Comparison of ENCODE assay signal across 8 cellular contexts in genomic region chr11:11243790-11244469, GRCh38.
DNase-seq lines count a peak whose midpoint lies in the region; FAIRE-seq and TF ChIP-seq lines count a peak whose summit lies in the region.

No MANE protein-coding gene starts in this region.

- H2AFZ ChIP-seq in smooth muscle cell (ENCODE audit: low read depth) (no peak overlapping the region), MM.1S (ENCODE audit: low read length) (no peak overlapping the region)

- peak overlapping the region; percentile 39 for H3K9ac ChIP-seq in smooth muscle cell (ENCODE audit: low read depth)
- no peak overlapping the region for H3K9ac ChIP-seq in MM.1S (ENCODE audit: low read length)

- H3K4me2 ChIP-seq in smooth muscle cell = no peak overlapping the region
- no peak overlapping the region for H3K4me2 ChIP-seq in MM.1S (ENCODE audit: low read depth, low read length)

- no peaks in the 10 kb centered on the region for H3K36me3 ChIP-seq in left ventricle myocardium inferior
- no peaks in the 10 kb centered on the region for H3K36me3 ChIP-seq in smooth muscle cell (ENCODE audit: low read depth)
- H3K36me3 ChIP-seq in MM.1S (replicated peaks; ENCODE audit: insufficient read depth, low read length) = no peaks in the 10 kb centered on the region

- no peaks in the 10 kb centered on the region for H3K9me2 ChIP-seq in MM.1S (replicated peaks; ENCODE audit: insufficient read depth, low read length)

- DNase-seq in activated CD4-positive, alpha-beta T cell treated with anti-CD3 and anti-CD28 coated beads for 4 hours = peak; percentile 28 to 42
- no peak for DNase-seq in activated CD4-positive, alpha-beta T cell treated with anti-CD3 and anti-CD28 coated beads for 1 hour
- peak; percentile 12 for DNase-seq in HTR-8/SVneo (ENCODE audit: insufficient read length, low spot score)
- DNase-seq in activated T-cell treated with anti-CD3 and anti-CD28 coated beads for 24 hours (ENCODE audit: low read depth) = peak; percentile 9
- peak; percentile 39 for DNase-seq in left ventricle myocardium inferior
- DNase-seq in smooth muscle cell (lab: John Stamatoyannopoulos, UW; ENCODE audit: unreplicated experiment) = no peak
- DNase-seq in MM.1S = no peak
- DNase-seq in DMS114 treated with DMSO at 0.1 percent for 48 hours (lab: John Stamatoyannopoulos, UW; ENCODE audit: unreplicated experiment) = no peak

- no peaks in the 10 kb centered on the region for H3F3A ChIP-seq in smooth muscle cell (ENCODE audit: low read depth)
- no peaks in the 10 kb centered on the region for H3F3A ChIP-seq in MM.1S (ENCODE audit: insufficient read depth, low read length)

- H3K27me3 ChIP-seq in left ventricle myocardium inferior (ENCODE audit: low read depth) (peaks cover 6% of the 10 kb centered on the region), smooth muscle cell (ENCODE audit: low read depth) (no peaks in the 10 kb centered on the region), MM.1S (replicated peaks; ENCODE audit: insufficient read depth, low read length) (no peaks in the 10 kb centered on the region)

- FAIRE-seq in HTR-8/SVneo (lab: Jason Lieb, UNC) = no peak

- H3K79me2 ChIP-seq in smooth muscle cell (ENCODE audit: low read depth) = no peaks in the 10 kb centered on the region
- no peaks in the 10 kb centered on the region for H3K79me2 ChIP-seq in MM.1S (ENCODE audit: low read length)

- H3K27ac ChIP-seq in left ventricle myocardium inferior (replicated peaks) (peak overlapping the region; percentile 88), smooth muscle cell (ENCODE audit: low read depth) (peak overlapping the region; percentile 43), MM.1S (ENCODE audit: low read length) (no peak overlapping the region)

- H3K9me3 ChIP-seq in left ventricle myocardium inferior (replicated peaks) (no peaks in the 10 kb centered on the region), smooth muscle cell (replicated peaks; ENCODE audit: low read depth) (no peaks in the 10 kb centered on the region), MM.1S (replicated peaks; ENCODE audit: insufficient read depth, low read length) (no peaks in the 10 kb centered on the region)

- H3K4me3 ChIP-seq in left ventricle myocardium inferior = no peak overlapping the region
- H3K4me3 ChIP-seq in smooth muscle cell = no peak overlapping the region
- no peak overlapping the region for H3K4me3 ChIP-seq in MM.1S (ENCODE audit: low read length)

- H3K4me1 ChIP-seq in left ventricle myocardium inferior = peaks cover 30% of the 10 kb centered on the region
- H3K4me1 ChIP-seq in smooth muscle cell (ENCODE audit: low read depth) = peaks cover 9% of the 10 kb centered on the region
- no peaks in the 10 kb centered on the region for H3K4me1 ChIP-seq in MM.1S (ENCODE audit: low read length)

- intact Hi-C loops in left ventricle myocardium inferior (cut with micrococcal nuclease) = no loop called here

- H4K20me1 ChIP-seq in smooth muscle cell (ENCODE audit: low read depth) (no peaks in the 10 kb centered on the region), MM.1S (ENCODE audit: insufficient read depth, low read length) (no peaks in the 10 kb centered on the region)

- whole genome bisulfite sequencing in smooth muscle cell (ENCODE audit: low lambda C conversion rate) = 42% methylated on average over 8 of the region's 8 CpGs

- TF ChIP-seq CTCF in left ventricle myocardium inferior (IDR thresholded peaks at IDR 0.05; ENCODE audit: borderline replicate concordance) (no peak), smooth muscle cell (IDR thresholded peaks at IDR 0.05; ENCODE audit: borderline replicate concordance, insufficient read depth, poor library complexity, severe bottlenecking) (no peak), MM.1S (IDR thresholded peaks at IDR 0.05; ENCODE audit: low read length) (no peak)

Comparison
In these comparisons a context has a peak if more than half of its experiments do, and no peak if none do; other contexts are left out.
1. DNase-seq: peak in activated CD4-positive, alpha-beta T cell treated with anti-CD3 and anti-CD28 coated beads for 4 hours (2 of 2), HTR-8/SVneo (single experiment), activated T-cell treated with anti-CD3 and anti-CD28 coated beads for 24 hours (single experiment) and left ventricle myocardium inferior (single experiment); none in activated CD4-positive, alpha-beta T cell treated with anti-CD3 and anti-CD28 coated beads for 1 hour (single experiment), smooth muscle cell (single experiment), MM.1S (single experiment) and DMS114 treated with DMSO at 0.1 percent for 48 hours (single experiment).